16 cellular contexts compared by ENCODE assay signal in genomic region chr1:205137901-205138300, GRCh38.
"Had no signal": no experiment of that assay in that cellular context is flagged by ENCODE, and none has a peak within 500 bp of the region (broad histone marks: within the 10 kb centered on the region; RNA-seq: fewer than 3 reads in every experiment).

No MANE protein-coding gene starts in this region.

- H3K4me3 Mint-ChIP-seq: activated CD8-positive, alpha-beta memory T cell treated with anti-CD3 and anti-CD28 coated beads, Interleukin-2, amount 10 ng/mL, durations not matched to agents 7 days and 5 days; activated naive CD4-positive, alpha-beta T cell treated with anti-CD3 and anti-CD28 coated beads, Interleukin-2, amount 10 ng/mL, durations not matched to agents 7 days and 5 days; activated T-cell treated with anti-CD3 and anti-CD28 coated beads, Interleukin-2, amount 50 U/mL, for 24 hours; natural killer cell; stimulated activated effector memory CD8-positive, alpha-beta T cell treated with anti-CD3 and anti-CD28 coated beads, Interleukin-12 subunit alpha, Interleukin-12 subunit beta, amount 100 ng/mL, for 72 hours; T-cell had no signal

- H3K36me3 Mint-ChIP-seq: activated CD8-positive, alpha-beta memory T cell treated with anti-CD3 and anti-CD28 coated beads, Interleukin-2, amount 10 ng/mL, durations not matched to agents 7 days and 5 days; activated naive CD4-positive, alpha-beta T cell treated with anti-CD3 and anti-CD28 coated beads, Interleukin-2, amount 10 ng/mL, durations not matched to agents 7 days and 5 days; natural killer cell; stimulated activated effector memory CD8-positive, alpha-beta T cell treated with anti-CD3 and anti-CD28 coated beads, Interleukin-12 subunit alpha, Interleukin-12 subunit beta, amount 100 ng/mL, for 72 hours; T-cell had no signal

- H3K9me3 Mint-ChIP-seq: activated naive CD4-positive, alpha-beta T cell treated with anti-CD3 and anti-CD28 coated beads, Interleukin-2, amount 10 ng/mL, durations not matched to agents 7 days and 5 days; activated T-cell treated with anti-CD3 and anti-CD28 coated beads, Interleukin-2, amount 50 U/mL, for 24 hours; natural killer cell; stimulated activated effector memory CD8-positive, alpha-beta T cell treated with anti-CD3 and anti-CD28 coated beads, Interleukin-12 subunit alpha, Interleukin-12 subunit beta, amount 100 ng/mL, for 72 hours; T-cell had no signal

- H3K4me3 ChIP-seq: adrenal gland, thyroid gland had no signal

- H3K27me3 Mint-ChIP-seq: activated CD8-positive, alpha-beta memory T cell treated with anti-CD3 and anti-CD28 coated beads, Interleukin-2, amount 10 ng/mL, durations not matched to agents 7 days and 5 days; activated naive CD4-positive, alpha-beta T cell treated with anti-CD3 and anti-CD28 coated beads, Interleukin-2, amount 10 ng/mL, durations not matched to agents 7 days and 5 days; activated T-cell treated with anti-CD3 and anti-CD28 coated beads, Interleukin-2, amount 50 U/mL, for 24 hours; T-cell had no signal

- DNase-seq: activated CD4-positive, alpha-beta T cell treated with anti-CD3 and anti-CD28 coated beads, Interleukin-2, amount 50 U/mL, for 48 hours; activated CD8-positive, alpha-beta memory T cell treated with anti-CD3 and anti-CD28 coated beads, Interleukin-2, amount 10 ng/mL, durations not matched to agents 7 days and 5 days; activated naive CD4-positive, alpha-beta T cell treated with anti-CD3 and anti-CD28 coated beads, Interleukin-2, amount 10 ng/mL, durations not matched to agents 7 days and 5 days; activated T-cell treated with anti-CD3 and anti-CD28 coated beads, Interleukin-2, amount 50 U/mL, for 24 hours; islet precursor cell; mammary epithelial cell; natural killer cell; T-cell; T-helper 9 cell; thyroid gland had no signal

- ATAC-seq: activated CD8-positive, alpha-beta memory T cell treated with anti-CD3 and anti-CD28 coated beads, Interleukin-2, amount 10 ng/mL, durations not matched to agents 7 days and 5 days; esophagus mucosa; left lobe of liver; natural killer cell; stimulated activated effector memory CD8-positive, alpha-beta T cell treated with anti-CD3 and anti-CD28 coated beads, Interleukin-12 subunit alpha, Interleukin-12 subunit beta, amount 100 ng/mL, for 72 hours; T-cell had no signal

- H3K27ac ChIP-seq: adrenal gland, neutrophil, parathyroid adenoma, thyroid gland had no signal

- H3K27ac Mint-ChIP-seq: activated CD8-positive, alpha-beta memory T cell treated with anti-CD3 and anti-CD28 coated beads, Interleukin-2, amount 10 ng/mL, durations not matched to agents 7 days and 5 days; activated naive CD4-positive, alpha-beta T cell treated with anti-CD3 and anti-CD28 coated beads, Interleukin-2, amount 10 ng/mL, durations not matched to agents 7 days and 5 days; activated T-cell treated with anti-CD3 and anti-CD28 coated beads, Interleukin-2, amount 50 U/mL, for 24 hours; natural killer cell; stimulated activated effector memory CD8-positive, alpha-beta T cell treated with anti-CD3 and anti-CD28 coated beads, Interleukin-12 subunit alpha, Interleukin-12 subunit beta, amount 100 ng/mL, for 72 hours; T-cell had no signal
